ENCODE assay signal across 11 cellular contexts in the genomic region with DNA sequence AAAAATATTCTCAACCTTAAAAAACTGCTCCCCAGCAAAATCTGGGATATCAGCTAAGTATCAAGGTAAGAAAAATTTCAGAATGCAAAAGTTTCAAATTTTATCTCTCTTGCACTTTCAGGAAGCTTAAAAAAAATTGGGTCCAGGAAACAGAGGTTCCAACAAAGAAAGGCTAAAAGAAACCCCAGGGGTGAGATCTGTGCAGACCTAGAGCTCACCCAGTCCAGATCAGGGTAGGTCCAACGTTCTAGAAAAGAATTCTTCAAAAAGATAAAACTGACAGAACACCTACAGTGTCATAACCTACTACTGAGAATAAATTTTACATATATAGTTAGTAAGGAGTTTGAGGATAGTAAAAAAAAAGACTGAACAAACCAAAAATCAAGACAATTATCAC. TPM values are rescaled to one million over a fixed set of nuclear protein-coding genes. Genes with fewer than 3 reads are reported as not detected.
DNase-seq lines count a peak whose midpoint lies in the region; ATAC-seq, FAIRE-seq and TF ChIP-seq lines count a peak whose summit lies in the region.
"Had no signal": no experiment of that assay in that cellular context is flagged by ENCODE, and none has a peak within 500 bp of the region (broad histone marks: within the 10 kb centered on the region; RNA-seq: fewer than 3 reads in every experiment).

No MANE protein-coding gene starts in this region.

- intact Hi-C loops in CD4-positive, alpha-beta memory T cell (cut with micrococcal nuclease), result loop anchor here (2.0 to 10.0 kb wide), 2 partner anchors 16 to 212 kb away; a partner anchor contains a TSS
- intact Hi-C loops in naive thymus-derived CD4-positive, alpha-beta T cell (cut with micrococcal nuclease), result loop anchor here in 1 of 2 donors (2.0 kb wide), 1 partner anchor 84 kb away; a partner anchor contains a TSS

- peaks cover 0 to 7% (median 0%) of the 10 kb centered on the region in 8 donors for H3K9me3 Mint-ChIP-seq in CD4-positive, alpha-beta memory T cell
- H3K9me3 Mint-ChIP-seq in astrocyte (ENCODE audit: unreplicated experiment), result no peaks in the 10 kb centered on the region
- peaks cover 0 to 2% (median 0%) of the 10 kb centered on the region in 11 donors for H3K9me3 Mint-ChIP-seq in naive thymus-derived CD4-positive, alpha-beta T cell

- DNase-seq in CD4-positive, alpha-beta memory T cell, result peak in 3 of 5 donors; percentile 14 to 19 (median 17)
- DNase-seq in astrocyte (ENCODE audit: low read depth) (no peak), Kasumi-1 (lab: John Stamatoyannopoulos, UW) (no peak), NCI-H748 treated with DMSO at 0.1 percent for 48 hours (lab: John Stamatoyannopoulos, UW) (no peak), NCI-H1436 treated with DMSO at 0.1 percent for 48 hours (lab: John Stamatoyannopoulos, UW) (no peak)
- no peak for DNase-seq in naive thymus-derived CD4-positive, alpha-beta T cell
- DNase-seq: DMS53, NCI-H510A treated with DMSO at 0.1 percent for 48 hours had no signal

- H3K27ac Mint-ChIP-seq in CD4-positive, alpha-beta memory T cell, result peak overlapping the region; percentile 92 to 100 (median 97)
- peak overlapping the region; percentile 53 for H3K27ac Mint-ChIP-seq in astrocyte (ENCODE audit: unreplicated experiment)
- peak overlapping the region; percentile 92 to 97 (median 96) for H3K27ac Mint-ChIP-seq in naive thymus-derived CD4-positive, alpha-beta T cell

- H4K20me1 ChIP-seq in KMS-11 (ENCODE audit: insufficient read depth), result no peaks in the 10 kb centered on the region
- H4K20me1 ChIP-seq in astrocyte (ENCODE audit: insufficient read depth, low read length), result peaks cover 23% of the 10 kb centered on the region

- ATAC-seq in naive thymus-derived CD4-positive, alpha-beta T cell, result no peak
- ATAC-seq in esophagus mucosa, result no peak

- H3K79me2 ChIP-seq in KMS-11 (ENCODE audit: insufficient read depth, low read depth) (peaks cover 97% of the 10 kb centered on the region), astrocyte (ENCODE audit: insufficient read depth, low read length) (peaks cover 76% of the 10 kb centered on the region)

- TF ChIP-seq CTCF in KMS-11 (conservative IDR thresholded peaks at IDR 0.05; ENCODE audit: low read depth, low read length) (no peak), astrocyte (IDR thresholded peaks at IDR 0.05; ENCODE audit: insufficient read depth, low read depth, low read length) (no peak)

- POLR2A ChIA-PET in CD4-positive, alpha-beta memory T cell (lab: Charles Lee; ENCODE audit: partially characterized antibody), result interaction anchor here (0.6 to 6.3 kb wide), 15 partner anchors 8 to 1329 kb away, joined by 3 to 133 read pairs (median 7); a partner anchor contains a TSS
- POLR2A ChIA-PET in naive thymus-derived CD4-positive, alpha-beta T cell (lab: Charles Lee), result interaction anchor here (0.6 to 6.1 kb wide), 8 partner anchors 15 to 1439 kb away, joined by 3 to 51 read pairs (median 6); a partner anchor contains a TSS

- H3K36me3 ChIP-seq in CD4-positive, alpha-beta memory T cell (ENCODE audit: insufficient read depth, low read length), result no peaks in the 10 kb centered on the region
- H3K36me3 ChIP-seq in KMS-11 (ENCODE audit: insufficient read depth) (no peaks in the 10 kb centered on the region), astrocyte (ENCODE audit: insufficient read depth, low read length) (no peaks in the 10 kb centered on the region)
- no peaks in the 10 kb centered on the region for H3K36me3 ChIP-seq in naive thymus-derived CD4-positive, alpha-beta T cell (ENCODE audit: control insufficient read depth in 2 of 3, insufficient read depth in 3 of 3, low read length in 3 of 3)
- H3K36me3 ChIP-seq: ascending aorta had no signal

- peaks cover 0 to 2% of the 10 kb centered on the region in 2 donors for H3K27me3 Mint-ChIP-seq in CD4-positive, alpha-beta memory T cell
- no peaks in the 10 kb centered on the region for H3K27me3 Mint-ChIP-seq in astrocyte (ENCODE audit: low read depth, unreplicated experiment)
- H3K27me3 Mint-ChIP-seq in naive thymus-derived CD4-positive, alpha-beta T cell, result no peaks in the 10 kb centered on the region

- peaks cover 39 to 72% (median 58%) of the 10 kb centered on the region in 4 donors for H3K4me1 Mint-ChIP-seq in CD4-positive, alpha-beta memory T cell
- peaks cover 19% of the 10 kb centered on the region for H3K4me1 Mint-ChIP-seq in astrocyte (ENCODE audit: low read depth, unreplicated experiment)
- peaks cover 57 to 74% (median 70%) of the 10 kb centered on the region in 7 donors for H3K4me1 Mint-ChIP-seq in naive thymus-derived CD4-positive, alpha-beta T cell

- H3K27me3 ChIP-seq in CD4-positive, alpha-beta memory T cell (ENCODE audit: insufficient read depth, low read length), result no peaks in the 10 kb centered on the region
- H3K27me3 ChIP-seq in KMS-11 (ENCODE audit: insufficient read depth, low read depth) (no peaks in the 10 kb centered on the region), astrocyte (ENCODE audit: insufficient read depth, low read length) (no peaks in the 10 kb centered on the region)
- no peaks in the 10 kb centered on the region for H3K27me3 ChIP-seq in naive thymus-derived CD4-positive, alpha-beta T cell (ENCODE audit: control insufficient read depth in 2 of 2, insufficient read depth in 2 of 2, low read length in 2 of 2)
- H3K27me3 ChIP-seq: ascending aorta had no signal

- peak overlapping the region; percentile 50; the same call in 1 of the 2 replicates for H3K9ac ChIP-seq in KMS-11
- no peak overlapping the region for H3K9ac ChIP-seq in astrocyte (ENCODE audit: low read length)

- CTCF ChIA-PET in CD4-positive, alpha-beta memory T cell (lab: Charles Lee; ENCODE audit: partially characterized antibody), result interaction anchor here (0.6 to 2.5 kb wide), 7 partner anchors 16 to 961 kb away, joined by 3 to 14 read pairs (median 3); a partner anchor contains a TSS
- CTCF ChIA-PET in naive thymus-derived CD4-positive, alpha-beta T cell (lab: Charles Lee), result interaction anchor here (0.5 to 1.3 kb wide), 5 partner anchors 11 to 1627 kb away, joined by 3 to 4 read pairs (median 3); a partner anchor contains a TSS

- H3K4me1 ChIP-seq in CD4-positive, alpha-beta memory T cell (ENCODE audit: insufficient read depth, low read length), result peaks cover 69% of the 10 kb centered on the region
- H3K4me1 ChIP-seq in KMS-11 (ENCODE audit: low read depth, poor library complexity, severe bottlenecking) (peaks cover 60% of the 10 kb centered on the region), astrocyte (ENCODE audit: insufficient read depth, low read length) (peaks cover 4% of the 10 kb centered on the region)
- peaks cover 35 to 48% of the 10 kb centered on the region in 2 donors for H3K4me1 ChIP-seq in naive thymus-derived CD4-positive, alpha-beta T cell (ENCODE audit: control insufficient read depth in 2 of 2, insufficient read depth in 2 of 2, low read length in 2 of 2)

- no peak overlapping the region for H2AFZ ChIP-seq in KMS-11 (ENCODE audit: low read depth)
- no peak overlapping the region for H2AFZ ChIP-seq in astrocyte (ENCODE audit: low read depth, low read length)

- peak overlapping the region; percentile 79 for H3K27ac ChIP-seq in CD4-positive, alpha-beta memory T cell (ENCODE audit: low read depth, low read length)
- H3K27ac ChIP-seq in KMS-11, result peak overlapping the region; percentile 85
- H3K27ac ChIP-seq in astrocyte (ENCODE audit: low read depth, low read length), result no peak overlapping the region
- H3K27ac ChIP-seq in naive thymus-derived CD4-positive, alpha-beta T cell (ENCODE audit: low read depth, low read length), result peak overlapping the region; percentile 75

- FAIRE-seq in astrocyte (lab: Jason Lieb, UNC), result no peak

- peaks cover 0 to 11% of the 10 kb centered on the region in 2 donors for H3K36me3 Mint-ChIP-seq in CD4-positive, alpha-beta memory T cell
- H3K36me3 Mint-ChIP-seq in astrocyte (ENCODE audit: low read depth, unreplicated experiment), result no peaks in the 10 kb centered on the region
- peaks cover 0 to 7% (median 3%) of the 10 kb centered on the region in 5 donors for H3K36me3 Mint-ChIP-seq in naive thymus-derived CD4-positive, alpha-beta T cell

- H3K4me3 Mint-ChIP-seq in CD4-positive, alpha-beta memory T cell, result peak overlapping the region; percentile 67 to 93 (median 80)
- H3K4me3 Mint-ChIP-seq in astrocyte (ENCODE audit: unreplicated experiment), result no peak overlapping the region
- peak overlapping the region; percentile 71 to 88 (median 81) for H3K4me3 Mint-ChIP-seq in naive thymus-derived CD4-positive, alpha-beta T cell

- peak overlapping the region; percentile 17 to 32 for H3K4me3 ChIP-seq in CD4-positive, alpha-beta memory T cell (ENCODE audit: low read length in 2 of 2)
- H3K4me3 ChIP-seq in KMS-11 (IDR thresholded peaks at IDR 0.05; ENCODE audit: insufficient read depth, low read depth, low read length), result no peak overlapping the region
- no peak overlapping the region for H3K4me3 ChIP-seq in astrocyte (ENCODE audit: insufficient read depth, low read depth, low read length)
- H3K4me3 ChIP-seq in naive thymus-derived CD4-positive, alpha-beta T cell (ENCODE audit: low read length), result peak overlapping the region; percentile 35
- H3K4me3 ChIP-seq: ascending aorta had no signal

- H3K4me2 ChIP-seq in KMS-11, result peak overlapping the region; percentile 52
- H3K4me2 ChIP-seq in astrocyte (ENCODE audit: low read length), result no peak overlapping the region

- H3K9me3 ChIP-seq in CD4-positive, alpha-beta memory T cell (ENCODE audit: control insufficient read depth in 1 of 2, low read length in 2 of 2), result no peaks in the 10 kb centered on the region
- H3K9me3 ChIP-seq in astrocyte (ENCODE audit: insufficient read depth, low read depth, low read length), result no peaks in the 10 kb centered on the region
- no peaks in the 10 kb centered on the region for H3K9me3 ChIP-seq in naive thymus-derived CD4-positive, alpha-beta T cell (ENCODE audit: control insufficient read depth in 2 of 3, low read length in 3 of 3)
- H3K9me3 ChIP-seq: ascending aorta had no signal

RNA-seq across cellular contexts. Expression of a gene that starts 23.5 kb away (rescaled TPM):
- total RNA-seq in CD4-positive, alpha-beta memory T cell, result 10 to 100 TPM; 68.6 to 70.7 TPM
- polyA plus RNA-seq in CD4-positive, alpha-beta memory T cell, result 10 to 100 TPM; 14.8 to 15.1 TPM
- 56.0 and 63.3 TPM in 2 replicates for total RNA-seq in astrocyte
- total RNA-seq in naive thymus-derived CD4-positive, alpha-beta T cell, result 10 to 100 TPM; 45.2 to 74.6 (median 53.7) TPM
- polyA plus RNA-seq in naive thymus-derived CD4-positive, alpha-beta T cell, result 1 to 10 TPM; 8.8 to 8.9 TPM
- total RNA-seq in esophagus mucosa, result 49.0 TPM

Comparison
In these comparisons a context has a peak if more than half of its experiments do, and no peak if none do; other contexts are left out.
1. DNase-seq: peak in CD4-positive, alpha-beta memory T cell (3 of 5); none in astrocyte (single experiment), naive thymus-derived CD4-positive, alpha-beta T cell (0 of 9), Kasumi-1 (0 of 2), NCI-H748 treated with DMSO at 0.1 percent for 48 hours (single experiment) and NCI-H1436 treated with DMSO at 0.1 percent for 48 hours (single experiment).
2. H3K4me3 ChIP-seq: peak in CD4-positive, alpha-beta memory T cell (2 of 2) and naive thymus-derived CD4-positive, alpha-beta T cell (single experiment); none in KMS-11 (single experiment) and astrocyte (single experiment).
3. Peak in every context shown above with its lines, with median percentiles within 50 percentile points of each other: H3K27ac Mint-ChIP-seq.